ENCODE assay signal across 8 cellular contexts in genomic region chr13:45119990-45120864, GRCh38. TPM values are rescaled to one million over a fixed set of nuclear protein-coding genes. Genes with fewer than 3 reads are reported as not detected.
A peak's percentile ranks its signal among the peaks of the same experiment; 100 is the strongest.
DNase-seq lines count a peak whose midpoint lies in the region; ATAC-seq and TF ChIP-seq lines count a peak whose summit lies in the region.

Gene GTF2F2 (plus strand): TSS chr13:45120510. CDS start chr13:45120656, 146 bp downstream.

- no peaks in the 10 kb centered on the region for H3K27me3 Mint-ChIP-seq in MCF 10A (ENCODE audit: insufficient read depth, unreplicated experiment)

- no peak within 1 kb of the TSS for H3K4me3 Mint-ChIP-seq in MCF 10A (ENCODE audit: unreplicated experiment)

- peak within 1 kb of the TSS; percentile 91 for H3K9ac ChIP-seq in skeletal muscle satellite cell (ENCODE audit: low read depth, low read length)

- H3K27ac Mint-ChIP-seq in MCF 10A (ENCODE audit: low read depth, unreplicated experiment) = no peak within 1 kb of the TSS

- peak within 1 kb of the TSS; percentile 93 for H3K4me3 ChIP-seq in iPS-18c (ENCODE audit: insufficient read depth, low read depth, low read length)
- H3K4me3 ChIP-seq in skeletal muscle satellite cell (ENCODE audit: low read length) = peak within 1 kb of the TSS; percentile 87

- POLR2A ChIA-PET in MCF 10A (lab: Yijun Ruan, JAX) = interaction anchor here (0.6 to 4.3 kb wide), 43 partner anchors 11 to 221 kb away, joined by 3 to 87 read pairs (median 5); partner anchors contain the start of gene TPT1

- intact Hi-C loops in MCF 10A (cut with micrococcal nuclease) = loop anchor here (1.0 to 2.0 kb wide), 4 partner anchors 65 to 161 kb away; no protein-coding TSS in a partner anchor

- H3K9me3 ChIP-seq in iPS-18c (ENCODE audit: control insufficient read depth, insufficient read depth, low read length) (no peaks in the 10 kb centered on the region), skeletal muscle satellite cell (replicated peaks; ENCODE audit: low read length) (no peaks in the 10 kb centered on the region)

- peak within 1 kb of the TSS; percentile 92 for H3K4me2 ChIP-seq in skeletal muscle satellite cell (ENCODE audit: low read length)

- no peaks in the 10 kb centered on the region for H3K27me3 ChIP-seq in skeletal muscle satellite cell (ENCODE audit: control insufficient read depth, insufficient read depth, low read length)

- TF ChIP-seq POLR2A in GM18526 (IDR thresholded peaks at IDR 0.05; ENCODE audit: extremely low read depth, insufficient read length) = peak; percentile 82

- peaks cover 14% of the 10 kb centered on the region for H3K4me1 ChIP-seq in skeletal muscle satellite cell (ENCODE audit: control insufficient read depth, insufficient read depth, low read length)

- DNase-seq in A172 (ENCODE audit: low spot score) = peak; percentile 80
- DNase-seq in NCI-H2171 (lab: John Stamatoyannopoulos, UW) = peak; percentile 65
- DNase-seq in UCSD-AML1 (lab: John Stamatoyannopoulos, UW; ENCODE audit: unreplicated experiment) = peak; percentile 90
- DNase-seq in MCF 10A (ENCODE audit: unreplicated experiment) = peak; percentile 85

- H3K9me3 Mint-ChIP-seq in MCF 10A (ENCODE audit: unreplicated experiment) = no peaks in the 10 kb centered on the region

- BruUV-seq in MCF 10A (replicated peaks; lab: Mats Ljungman, UMichigan) = TSS peak; percentile 93

- ATAC-seq in HG03064 (IDR thresholded peaks at IDR 0.05; ENCODE audit: low read depth, unreplicated experiment) = peak; percentile 70

- CTCF ChIA-PET in MCF 10A (lab: Yijun Ruan, JAX) = interaction anchor here (0.6 to 2.5 kb wide), 6 partner anchors 11 to 1201 kb away, joined by 3 to 7 read pairs (median 5); no protein-coding TSS in a partner anchor

- no peaks in the 10 kb centered on the region for H3K36me3 ChIP-seq in skeletal muscle satellite cell (ENCODE audit: insufficient read depth, low read length)

- peaks cover 1% of the 10 kb centered on the region for H3K36me3 Mint-ChIP-seq in MCF 10A (ENCODE audit: insufficient read depth, unreplicated experiment)

- TF ChIP-seq CTCF in MCF 10A (IDR thresholded peaks at IDR 0.05; ENCODE audit: unreplicated experiment) = no peak

- H3K4me1 Mint-ChIP-seq in MCF 10A (ENCODE audit: insufficient read depth, unreplicated experiment) = peaks cover 8% of the 10 kb centered on the region

RNA-seq across cellular contexts. Expression of gene GTF2F2, which starts in this region (rescaled TPM):
- total RNA-seq in A172 (2014; rRNA removed; shearing (Covaris generic)) = 72.2 and 79.9 TPM in 2 replicates
- total RNA-seq in MCF 10A (2022) = 41.2 and 47.4 TPM in 2 replicates
- total RNA-seq in skeletal muscle satellite cell (2012; rRNA removed) = 19.7 and 23.1 TPM in 2 replicates

Comparison
In these comparisons a context has a peak if more than half of its experiments do, and no peak if none do; other contexts are left out.
1. Peak in every context shown above with its lines: DNase-seq, ATAC-seq and H3K4me3 ChIP-seq.